Comparison of ENCODE assay signal across 22 cellular contexts in genomic region chr9:35226685-35227084, GRCh38.
DNase-seq lines count a peak whose midpoint lies in the region; ATAC-seq, FAIRE-seq and TF ChIP-seq lines count a peak whose summit lies in the region.
"Had no signal": no experiment of that assay in that cellular context is flagged by ENCODE, and none has a peak within 500 bp of the region (broad histone marks: within the 10 kb centered on the region; RNA-seq: fewer than 3 reads in every experiment).

No MANE protein-coding gene starts in this region.

- no peak for TF ChIP-seq POLR2A in HepG2 (IDR thresholded peaks at IDR 0.05; ENCODE audit: insufficient read depth in 1 of 2, low read depth in 2 of 2, low read length in 2 of 2)

- H3K27me3 ChIP-seq in HepG2 (ENCODE audit: control insufficient read depth in 1 of 2, insufficient read depth in 2 of 2, low read length in 2 of 2) (no peaks in the 10 kb centered on the region), upper lobe of right lung (no peaks in the 10 kb centered on the region)

- TF ChIP-seq RAD21 in HepG2 (CRISPR knock-in tag; IDR thresholded peaks at IDR 0.05), result no peak

- TF ChIP-seq CTCF in VCaP (conservative IDR thresholded peaks at IDR 0.05), result no peak
- no peak for TF ChIP-seq CTCF in HepG2 (CRISPR knock-in tag; IDR thresholded peaks at IDR 0.05)
- no peak for TF ChIP-seq CTCF in upper lobe of right lung (IDR thresholded peaks at IDR 0.05)
- TF ChIP-seq CTCF in MCF 10A (IDR thresholded peaks at IDR 0.05; ENCODE audit: unreplicated experiment), result no peak

- no peaks in the 10 kb centered on the region for H3K4me1 Mint-ChIP-seq in MCF 10A (ENCODE audit: insufficient read depth, unreplicated experiment)
- H3K4me1 Mint-ChIP-seq: CD4-positive, CD25-positive, alpha-beta regulatory T cell; naive thymus-derived CD8-positive, alpha-beta T cell; stimulated activated naive CD8-positive, alpha-beta T cell treated with anti-CD3 and anti-CD28 coated beads, Interleukin-15, amount 100 ng/mL, for 72 hours had no signal

- CTCF ChIA-PET in HepG2 (lab: Yijun Ruan, JAX; ENCODE audit: low intra/inter-chr PET ratio, low total read pairs), result no interaction called here
- CTCF ChIA-PET in MCF 10A (lab: Yijun Ruan, JAX), result interaction anchor here (1.2 kb wide), 1 partner anchor 32 kb away, joined by 3 read pairs; no protein-coding TSS in a partner anchor

- H3K4me3 Mint-ChIP-seq in MCF 10A (ENCODE audit: unreplicated experiment), result no peak overlapping the region
- H3K4me3 Mint-ChIP-seq: CD4-positive, CD25-positive, alpha-beta regulatory T cell; naive thymus-derived CD8-positive, alpha-beta T cell; stimulated activated naive CD8-positive, alpha-beta T cell treated with anti-CD3 and anti-CD28 coated beads, Interleukin-15, amount 100 ng/mL, for 72 hours had no signal

- POLR2A ChIA-PET in HepG2 (lab: Yijun Ruan, JAX), result interaction anchor here (1.3 kb wide), 1 partner anchor 65 kb away, joined by 3 read pairs; the partner anchor contains the start of gene UNC13B
- POLR2A ChIA-PET in MCF 10A (lab: Yijun Ruan, JAX), result interaction anchor here (1.1 kb wide), 1 partner anchor 11 kb away, joined by 3 read pairs; no protein-coding TSS in a partner anchor

- H3K27ac ChIP-seq in VCaP, result 0 out of 2 replicates have a peak overlapping the region, but pooled peaks have one; percentile 72
- H3K27ac ChIP-seq in HepG2 (ENCODE audit: extremely low read length, insufficient read depth, low read length), result no peak overlapping the region
- no peak overlapping the region for H3K27ac ChIP-seq in upper lobe of right lung

- H3K27ac Mint-ChIP-seq in MCF 10A (ENCODE audit: low read depth, unreplicated experiment), result no peak overlapping the region
- H3K27ac Mint-ChIP-seq: CD4-positive, CD25-positive, alpha-beta regulatory T cell; naive thymus-derived CD8-positive, alpha-beta T cell; stimulated activated naive CD8-positive, alpha-beta T cell treated with anti-CD3 and anti-CD28 coated beads, Interleukin-15, amount 100 ng/mL, for 72 hours had no signal

- H3K4me1 ChIP-seq in HepG2 (ENCODE audit: insufficient read depth, low read length) (peaks cover 17% of the 10 kb centered on the region; the same call in 1 of the 2 replicates), upper lobe of right lung (peaks cover 4% of the 10 kb centered on the region)

- H2AFZ ChIP-seq in HepG2 (ENCODE audit: low read length), result no peak overlapping the region

- no peaks in the 10 kb centered on the region for H4K20me1 ChIP-seq in HepG2 (ENCODE audit: insufficient read depth, low read length)

- no peaks in the 10 kb centered on the region for H3K36me3 Mint-ChIP-seq in MCF 10A (ENCODE audit: insufficient read depth, unreplicated experiment)
- H3K36me3 Mint-ChIP-seq: CD4-positive, CD25-positive, alpha-beta regulatory T cell had no signal

- no peak overlapping the region for H3K4me2 ChIP-seq in HepG2 (ENCODE audit: low read depth, low read length)

- FAIRE-seq in HepG2 (lab: Jason Lieb, UNC), result no peak
- FAIRE-seq: A204.1, G401.6, islet of Langerhans had no signal

- intact Hi-C loops in HepG2 (cut with micrococcal nuclease; ENCODE audit: unreplicated experiment) (no loop called here), upper lobe of right lung (cut with DNase I) (no loop called here), MCF 10A (cut with micrococcal nuclease) (no loop called here)

- H3K9ac ChIP-seq in HepG2 (ENCODE audit: insufficient read depth, low read depth, low read length), result no peak overlapping the region

- TF ChIP-seq EP300 in HepG2 (IDR thresholded peaks at IDR 0.05; ENCODE audit: low read depth in 2 of 2, low read length in 2 of 2) (no peak), HepG2 (CRISPR knock-in tag; IDR thresholded peaks at IDR 0.05; ENCODE audit: borderline replicate concordance) (no peak)

- ATAC-seq in HepG2, result no peak
- no peak for ATAC-seq in upper lobe of right lung
- ATAC-seq: activated CD4-positive, CD25-positive, alpha-beta regulatory T cell treated with anti-CD3 and anti-CD28 coated beads, Interleukin-2, amount 50 U/mL, for 24 hours; naive thymus-derived CD8-positive, alpha-beta T cell; stimulated activated naive CD8-positive, alpha-beta T cell treated with anti-CD3 and anti-CD28 coated beads, Interleukin-15, amount 100 ng/mL, for 72 hours had no signal

- no peaks in the 10 kb centered on the region for H3K79me2 ChIP-seq in HepG2 (ENCODE audit: insufficient read depth, low read length)

- H3K27me3 Mint-ChIP-seq in MCF 10A (ENCODE audit: insufficient read depth, unreplicated experiment), result no peaks in the 10 kb centered on the region
- H3K27me3 Mint-ChIP-seq: CD4-positive, CD25-positive, alpha-beta regulatory T cell; stimulated activated naive CD8-positive, alpha-beta T cell treated with anti-CD3 and anti-CD28 coated beads, Interleukin-15, amount 100 ng/mL, for 72 hours had no signal

- WGBS in HepG2 (ENCODE audit: low lambda C conversion rate), result 97% methylated on average over 3 of the region's 3 CpGs

- DNase-seq in NCI-H1092 treated with DMSO at 0.1 percent for 48 hours (lab: John Stamatoyannopoulos, UW) (peak; percentile 28), NCI-H1092 (lab: John Stamatoyannopoulos, UW) (no peak), NCI-H128 (lab: John Stamatoyannopoulos, UW; ENCODE audit: unreplicated experiment) (peak; percentile 18), NCI-H2227 (lab: John Stamatoyannopoulos, UW; ENCODE audit: unreplicated experiment) (peak; percentile 4), HepG2 (ENCODE audit: low spot score) (no peak), upper lobe of right lung (no peak), MCF 10A (ENCODE audit: unreplicated experiment) (no peak)
- DNase-seq: activated CD4-positive, alpha-beta T cell treated with anti-CD3 and anti-CD28 coated beads, Interleukin-2, amount 50 U/mL, for 48 hours; activated naive CD4-positive, alpha-beta T cell treated with anti-CD3 and anti-CD28 coated beads, Interleukin-2, amount 50 U/mL, for 16 hours; amniotic stem cell; CD4-positive, CD25-positive, alpha-beta regulatory T cell; effector CD4-positive, alpha-beta T cell; Kasumi-1; naive thymus-derived CD8-positive, alpha-beta T cell; nucleus accumbens; RPMI8226; stimulated activated naive CD8-positive, alpha-beta T cell treated with anti-CD3 and anti-CD28 coated beads, Interleukin-15, amount 100 ng/mL, for 72 hours had no signal

- H3K4me3 ChIP-seq in HepG2 (replicated peaks in 1 of 3; ENCODE audit: insufficient read depth in 1 of 3, low read depth in 2 of 3, low read length in 3 of 3), result no peak overlapping the region
- no peak overlapping the region for H3K4me3 ChIP-seq in upper lobe of right lung

- in situ Hi-C loops in HepG2 (cut with HindIII; ENCODE audit: extremely low pct_ligation_motif_present, low pct_unique_long_range_greater_than_20kb), result no loop called here

- BruUV-seq in HepG2 (replicated peaks; lab: Mats Ljungman, UMichigan) (no TSS peak), MCF 10A (replicated peaks; lab: Mats Ljungman, UMichigan) (no TSS peak)

- peaks cover 12% of the 10 kb centered on the region for H3K9me3 Mint-ChIP-seq in MCF 10A (ENCODE audit: unreplicated experiment)
- H3K9me3 Mint-ChIP-seq: stimulated activated naive CD8-positive, alpha-beta T cell treated with anti-CD3 and anti-CD28 coated beads, Interleukin-15, amount 100 ng/mL, for 72 hours had no signal

- H3K36me3 ChIP-seq in HepG2 (replicated peaks in 1 of 2; ENCODE audit: control insufficient read depth in 1 of 2, insufficient read depth in 2 of 2, low read length in 2 of 2) (no peaks in the 10 kb centered on the region), upper lobe of right lung (no peaks in the 10 kb centered on the region)

- H3K9me3 ChIP-seq in HepG2 (ENCODE audit: low read length) (no peaks in the 10 kb centered on the region), upper lobe of right lung (peaks cover 10% of the 10 kb centered on the region)

TF ChIP-seq in HepG2, 621 proteins besides CTCF, POLR2A, EP300 and RAD21 (continues in another document):
- TF ChIP-seq ZNF646 (CRISPR knock-in tag; IDR thresholded peaks at IDR 0.05) (no peak), ZNF264 (CRISPR knock-in tag; IDR thresholded peaks at IDR 0.05) (no peak)

Comparison
In these comparisons a context has a peak if more than half of its experiments do, and no peak if none do; other contexts are left out.
1. DNase-seq: peak in NCI-H1092 treated with DMSO at 0.1 percent for 48 hours (single experiment), NCI-H128 (single experiment) and NCI-H2227 (single experiment); none in NCI-H1092 (single experiment), HepG2 (single experiment), upper lobe of right lung (single experiment) and MCF 10A (single experiment).